ENCODE assay signal across 17 cellular contexts in genomic region chr14:102007916-102008418, GRCh38.
"Had no signal": no experiment of that assay in that cellular context is flagged by ENCODE, and none has a peak within 500 bp of the region (broad histone marks: within the 10 kb centered on the region; RNA-seq: fewer than 3 reads in every experiment).

No MANE protein-coding gene starts in this region.

- H3K27ac Mint-ChIP-seq: activated B cell treated with CpG ODN at 0.5 μM for 24 hours; activated CD4-positive, alpha-beta memory T cell treated with anti-CD3 and anti-CD28 coated beads for 36 hours; activated naive CD8-positive, alpha-beta T cell treated with anti-CD3 and anti-CD28 coated beads, Interleukin-2, amount 50 U/mL, for 24 hours; activated T-helper 17 cell treated with anti-CD3 and anti-CD28 coated beads, Interleukin-2, amount 50 U/mL, for 72 hours; stimulated activated naive B cell treated with anti-CD40 and anti-IgM and Interleukin-4, amounts not matched to agents 10 μg/mL and 1 μg/mL and 100 μg/mL, for 72 hours had no signal

- H3K4me3 Mint-ChIP-seq: activated B cell treated with CpG ODN at 0.5 μM for 24 hours; activated CD4-positive, alpha-beta memory T cell treated with anti-CD3 and anti-CD28 coated beads for 36 hours; activated naive CD8-positive, alpha-beta T cell treated with anti-CD3 and anti-CD28 coated beads, Interleukin-2, amount 50 U/mL, for 24 hours; activated T-helper 17 cell treated with anti-CD3 and anti-CD28 coated beads, Interleukin-2, amount 50 U/mL, for 72 hours; central memory CD8-positive, alpha-beta T cell; natural killer cell treated with Interleukin-12 subunit alpha and Interleukin-12 subunit beta and Interleukin-15 and Interleukin-18, amount 100 ng/mL, for 72 hours; stimulated activated naive B cell treated with anti-CD40 and anti-IgM and Interleukin-4, amounts not matched to agents 10 μg/mL and 1 μg/mL and 100 μg/mL, for 72 hours had no signal

- H3K27ac ChIP-seq: brain microvascular endothelial cell, coronary artery, heart right ventricle, spleen, thyroid gland had no signal

- H3K9me3 Mint-ChIP-seq: activated B cell treated with CpG ODN at 0.5 μM for 24 hours; activated CD4-positive, alpha-beta memory T cell treated with anti-CD3 and anti-CD28 coated beads for 36 hours; activated naive CD8-positive, alpha-beta T cell treated with anti-CD3 and anti-CD28 coated beads, Interleukin-2, amount 50 U/mL, for 24 hours; activated T-helper 17 cell treated with anti-CD3 and anti-CD28 coated beads, Interleukin-2, amount 50 U/mL, for 72 hours; central memory CD8-positive, alpha-beta T cell; natural killer cell treated with Interleukin-12 subunit alpha and Interleukin-12 subunit beta and Interleukin-15 and Interleukin-18, amount 100 ng/mL, for 72 hours; stimulated activated naive B cell treated with anti-CD40 and anti-IgM and Interleukin-4, amounts not matched to agents 10 μg/mL and 1 μg/mL and 100 μg/mL, for 72 hours had no signal

- H3K4me1 ChIP-seq: heart right ventricle, spleen, thyroid gland had no signal

- H3K27me3 ChIP-seq: brain microvascular endothelial cell, heart right ventricle, spleen, thyroid gland had no signal

- H3K27me3 Mint-ChIP-seq: activated B cell treated with CpG ODN at 0.5 μM for 24 hours; activated CD4-positive, alpha-beta memory T cell treated with anti-CD3 and anti-CD28 coated beads for 36 hours; activated naive CD8-positive, alpha-beta T cell treated with anti-CD3 and anti-CD28 coated beads, Interleukin-2, amount 50 U/mL, for 24 hours; activated T-helper 17 cell treated with anti-CD3 and anti-CD28 coated beads, Interleukin-2, amount 50 U/mL, for 72 hours; central memory CD8-positive, alpha-beta T cell; natural killer cell treated with Interleukin-12 subunit alpha and Interleukin-12 subunit beta and Interleukin-15 and Interleukin-18, amount 100 ng/mL, for 72 hours; stimulated activated naive B cell treated with anti-CD40 and anti-IgM and Interleukin-4, amounts not matched to agents 10 μg/mL and 1 μg/mL and 100 μg/mL, for 72 hours had no signal

- H3K9me3 ChIP-seq: heart right ventricle, spleen, thyroid gland had no signal

- DNase-seq: activated B cell treated with CpG ODN at 0.5 μM for 24 hours; activated CD4-positive, alpha-beta memory T cell treated with anti-CD3 and anti-CD28 coated beads for 36 hours; activated CD4-positive, alpha-beta T cell treated with anti-CD3 and anti-CD28 coated beads for 4 hours; activated naive CD4-positive, alpha-beta T cell treated with Interleukin-2 at 50 U/mL for 16 hours; activated naive CD8-positive, alpha-beta T cell treated with anti-CD3 and anti-CD28 coated beads, Interleukin-2, amount 50 U/mL, for 24 hours; activated T-cell treated with anti-CD3 and anti-CD28 coated beads for 4 hours; anterior cingulate cortex; brain microvascular endothelial cell; heart right ventricle; spleen; stimulated activated CD4-positive, alpha-beta T cell treated with anti-CD3 and anti-CD28 coated beads, Interleukin-4, amount 100 ng/mL, for 4 hours; stimulated activated naive B cell treated with anti-CD40 and anti-IgM and Interleukin-4, amounts not matched to agents 10 μg/mL and 1 μg/mL and 100 μg/mL, for 72 hours; thyroid gland had no signal

- ATAC-seq: activated naive CD8-positive, alpha-beta T cell treated with anti-CD3 and anti-CD28 coated beads, Interleukin-2, amount 50 U/mL, for 24 hours; activated T-helper 17 cell treated with anti-CD3 and anti-CD28 coated beads, Interleukin-2, amount 50 U/mL, for 72 hours; heart right ventricle; natural killer cell treated with Interleukin-12 subunit alpha and Interleukin-12 subunit beta and Interleukin-15 and Interleukin-18, amount 100 ng/mL, for 72 hours; stimulated activated naive B cell treated with anti-CD40 and anti-IgM and Interleukin-4, amounts not matched to agents 10 μg/mL and 1 μg/mL and 100 μg/mL, for 72 hours had no signal

- H3K4me1 Mint-ChIP-seq: activated B cell treated with CpG ODN at 0.5 μM for 24 hours; activated naive CD8-positive, alpha-beta T cell treated with anti-CD3 and anti-CD28 coated beads, Interleukin-2, amount 50 U/mL, for 24 hours; activated T-helper 17 cell treated with anti-CD3 and anti-CD28 coated beads, Interleukin-2, amount 50 U/mL, for 72 hours; central memory CD8-positive, alpha-beta T cell; stimulated activated naive B cell treated with anti-CD40 and anti-IgM and Interleukin-4, amounts not matched to agents 10 μg/mL and 1 μg/mL and 100 μg/mL, for 72 hours had no signal

- H3K4me3 ChIP-seq: coronary artery, heart right ventricle, spleen, thyroid gland had no signal
